10 cellular contexts compared by ENCODE assay signal in genomic region chr10:71770789-71771188, GRCh38. TPM values are rescaled to one million over a fixed set of nuclear protein-coding genes. Genes with fewer than 3 reads are reported as not detected.
A peak's percentile ranks its signal among the peaks of the same experiment; 100 is the strongest.
DNase-seq lines count a peak whose midpoint lies in the region; ATAC-seq and TF ChIP-seq lines count a peak whose summit lies in the region.
"Had no signal": no experiment of that assay in that cellular context is flagged by ENCODE, and none has a peak within 500 bp of the region (broad histone marks: within the 10 kb centered on the region; RNA-seq: fewer than 3 reads in every experiment).

No MANE protein-coding gene starts in this region.

- 100% methylated on average over 1 of the region's 3 CpGs; no CpG with 5 or more reads in 1 of the 2 experiments for WGBS in IMR-90 (ENCODE audit: extremely low coverage in 2 of 2, insufficient read length in 1 of 2), 2 experiments
- WGBS in hepatocyte (ENCODE audit: low lambda C conversion rate, missing lambda C conversion rate): 86% methylated on average over 3 of the region's 3 CpGs

- H4K20me1 ChIP-seq in IMR-90 (ENCODE audit: insufficient read depth, low read length): no peaks in the 10 kb centered on the region
- H4K20me1 ChIP-seq in hepatocyte (ENCODE audit: insufficient read depth, poor library complexity, severe bottlenecking): no peaks in the 10 kb centered on the region

- no peak overlapping the region; the same call in 1 of the 2 replicates for H3K14ac ChIP-seq in IMR-90 (replicated peaks; ENCODE audit: low read depth, low read length)

- no peaks in the 10 kb centered on the region for H3K9me2 ChIP-seq in hepatocyte (replicated peaks; ENCODE audit: insufficient read depth)

- H4K91ac ChIP-seq in IMR-90 (ENCODE audit: insufficient read depth, low read depth, low read length): peak overlapping the region; percentile 72

- H2AFZ ChIP-seq in IMR-90 (replicated peaks; ENCODE audit: low read length, poor library complexity) (no peak overlapping the region), hepatocyte (no peak overlapping the region)

- H3K4me3 Mint-ChIP-seq in activated naive CD8-positive, alpha-beta T cell: peak overlapping the region; percentile 94
- H3K4me3 Mint-ChIP-seq in stimulated activated naive B cell treated with anti-CD40 and anti-IgM and Interleukin-4, amounts not matched to agents 10 μg/mL and 1 μg/mL and 100 μg/mL, for 72 hours: no peak overlapping the region

- peak overlapping the region; percentile 98 for H3K27ac Mint-ChIP-seq in activated naive CD8-positive, alpha-beta T cell
- peak overlapping the region; percentile 88 for H3K27ac Mint-ChIP-seq in stimulated activated naive B cell treated with anti-CD40 and anti-IgM and Interleukin-4, amounts not matched to agents 10 μg/mL and 1 μg/mL and 100 μg/mL, for 72 hours

- H3K27me3 Mint-ChIP-seq in activated naive CD8-positive, alpha-beta T cell: no peaks in the 10 kb centered on the region
- no peaks in the 10 kb centered on the region for H3K27me3 Mint-ChIP-seq in stimulated activated naive B cell treated with anti-CD40 and anti-IgM and Interleukin-4, amounts not matched to agents 10 μg/mL and 1 μg/mL and 100 μg/mL, for 72 hours

- H3K23ac ChIP-seq in IMR-90 (ENCODE audit: low read depth, low read length): no peak overlapping the region

- no peak for TF ChIP-seq POLR2A in IMR-90 (IDR thresholded peaks at IDR 0.05; ENCODE audit: low read depth, low read length)

- no peaks in the 10 kb centered on the region for H3K9me3 ChIP-seq in IMR-90 (ENCODE audit: control insufficient read depth, insufficient read depth, low read length)
- no peaks in the 10 kb centered on the region for H3K9me3 ChIP-seq in hepatocyte (ENCODE audit: low read depth)

- peak overlapping the region; percentile 85 for H2AK5ac ChIP-seq in IMR-90 (ENCODE audit: low read depth, low read length)

- H2AK9ac ChIP-seq in IMR-90 (replicated peaks; ENCODE audit: low read depth, low read length, poor library complexity): peak overlapping the region; percentile 8

- intact Hi-C loops in IMR-90 (cut with micrococcal nuclease): loop anchor here (5.0 kb wide), 1 partner anchor 73 kb away; no protein-coding TSS in a partner anchor

- peaks cover 6 to 23% of the 10 kb centered on the region in 2 experiments; a peak in 2 of 4 replicates for H3K79me1 ChIP-seq in IMR-90 (ENCODE audit: low read depth in 1 of 2, low read length in 2 of 2)

- CTCF ChIA-PET in IMR-90 (lab: Yijun Ruan, JAX): no interaction called here

- H2BK120ac ChIP-seq in IMR-90 (ENCODE audit: low read depth, low read length): peak overlapping the region; percentile 91

- peak overlapping the region; percentile 67 for H3K18ac ChIP-seq in IMR-90 (ENCODE audit: low read depth, low read length)

- H3K4me2 ChIP-seq in IMR-90 (ENCODE audit: low read depth, low read length) (no peak overlapping the region), hepatocyte (no peak overlapping the region)

- H3K4me1 ChIP-seq in IMR-90 (ENCODE audit: control insufficient read depth, insufficient read depth, low read length): peaks cover 54% of the 10 kb centered on the region
- peaks cover 46% of the 10 kb centered on the region for H3K4me1 ChIP-seq in hepatocyte (ENCODE audit: insufficient read depth)

- H2BK5ac ChIP-seq in IMR-90 (ENCODE audit: low read depth, low read length, poor library complexity, severe bottlenecking): peak overlapping the region; percentile 76

- in situ Hi-C loops in IMR-90 (cut with MboI; ENCODE audit: low sequenced_read_pairs): no loop called here

- no peak overlapping the region for H3K4me3 ChIP-seq in IMR-90 (ENCODE audit: insufficient read depth, low read depth, low read length)
- no peak overlapping the region for H3K4me3 ChIP-seq in hepatocyte

- no peak for TF ChIP-seq CTCF in IMR-90 (conservative IDR thresholded peaks at IDR 0.05; ENCODE audit: low read depth, low read length)
- no peak for TF ChIP-seq CTCF in hepatocyte (IDR thresholded peaks at IDR 0.05; ENCODE audit: poor library complexity)

- H3K56ac ChIP-seq in IMR-90 (ENCODE audit: extremely low read depth, insufficient read depth, low read length): no peak overlapping the region

- H2BK20ac ChIP-seq in IMR-90 (ENCODE audit: low read depth, low read length): peak overlapping the region; percentile 59

- peaks cover 77% of the 10 kb centered on the region for H3K4me1 Mint-ChIP-seq in activated naive CD8-positive, alpha-beta T cell (ENCODE audit: low read depth)
- peaks cover 64 to 95% of the 10 kb centered on the region in 2 donors for H3K4me1 Mint-ChIP-seq in stimulated activated naive B cell treated with anti-CD40 and anti-IgM and Interleukin-4, amounts not matched to agents 10 μg/mL and 1 μg/mL and 100 μg/mL, for 72 hours

- no peaks in the 10 kb centered on the region for H3K27me3 ChIP-seq in IMR-90 (ENCODE audit: control insufficient read depth, insufficient read depth, low read length)
- no peaks in the 10 kb centered on the region for H3K27me3 ChIP-seq in hepatocyte

- H3K9me3 Mint-ChIP-seq in activated naive CD8-positive, alpha-beta T cell (ENCODE audit: low read depth): no peaks in the 10 kb centered on the region
- H3K9me3 Mint-ChIP-seq in stimulated activated naive B cell treated with anti-CD40 and anti-IgM and Interleukin-4, amounts not matched to agents 10 μg/mL and 1 μg/mL and 100 μg/mL, for 72 hours: no peaks in the 10 kb centered on the region

- H4K8ac ChIP-seq in IMR-90 (ENCODE audit: low read depth in 2 of 2, low read length in 2 of 2): peak overlapping the region; percentile 75 to 84

- H3K79me2 ChIP-seq in hepatocyte: no peaks in the 10 kb centered on the region

- dilution Hi-C loops in IMR-90 (cut with HindIII; ENCODE audit: low sequenced_read_pairs, unreplicated experiment): no loop called here

- peak overlapping the region; percentile 72 for H3K4ac ChIP-seq in IMR-90 (ENCODE audit: low read depth, low read length)

- TF ChIP-seq RAD21 in IMR-90 (IDR thresholded peaks at IDR 0.05; ENCODE audit: low read length): no peak

- H3K27ac ChIP-seq in IMR-90 (ENCODE audit: insufficient read depth, low read length): peak overlapping the region; percentile 34
- peak overlapping the region; percentile 96 for H3K27ac ChIP-seq in hepatocyte

- no TSS peak for BruUV-seq in IMR-90 (replicated peaks; lab: Mats Ljungman, UMichigan)

- DNase-seq in IMR-90 (no peak), hepatocyte (ENCODE audit: low spot score) (no peak), H4 (ENCODE audit: low spot score) (no peak), GDM1 (lab: John Stamatoyannopoulos, UW) (no peak)
- no peak for DNase-seq in stimulated activated naive B cell treated with anti-CD40 and anti-IgM and Interleukin-4, amounts not matched to agents 10 μg/mL and 1 μg/mL and 100 μg/mL, for 72 hours
- DNase-seq: NCI-H2171 treated with DMSO at 0.1 percent for 48 hours had no signal

- no peaks in the 10 kb centered on the region for H3K36me3 ChIP-seq in IMR-90 (ENCODE audit: control insufficient read depth, insufficient read depth, low read length)
- no peaks in the 10 kb centered on the region for H3K36me3 ChIP-seq in hepatocyte (replicated peaks; ENCODE audit: insufficient read depth, low read depth)

- H4K5ac ChIP-seq in IMR-90 (ENCODE audit: low read depth, low read length): peak overlapping the region; percentile 70

- H3K36me3 Mint-ChIP-seq in activated naive CD8-positive, alpha-beta T cell: peaks cover 8% of the 10 kb centered on the region
- peaks cover 0 to 3% of the 10 kb centered on the region in 2 donors for H3K36me3 Mint-ChIP-seq in stimulated activated naive B cell treated with anti-CD40 and anti-IgM and Interleukin-4, amounts not matched to agents 10 μg/mL and 1 μg/mL and 100 μg/mL, for 72 hours

- ATAC-seq in IMR-90 (ENCODE audit: low read depth) (no peak), HG02884 (IDR thresholded peaks at IDR 0.05; ENCODE audit: unreplicated experiment) (no peak), HG03469 (IDR thresholded peaks at IDR 0.05; ENCODE audit: unreplicated experiment) (no peak)
- no peak for ATAC-seq in stimulated activated naive B cell treated with anti-CD40 and anti-IgM and Interleukin-4, amounts not matched to agents 10 μg/mL and 1 μg/mL and 100 μg/mL, for 72 hours (replicated peaks)

- peaks cover 42% of the 10 kb centered on the region for H3K9me1 ChIP-seq in IMR-90 (ENCODE audit: insufficient read depth, low read length)

- no peak overlapping the region for H3K9ac ChIP-seq in IMR-90 (ENCODE audit: low read depth, low read length)

- H2BK15ac ChIP-seq in IMR-90 (ENCODE audit: low read depth, low read length): peak overlapping the region; percentile 82; the same call in 2 of the 3 replicates

- POLR2A ChIA-PET in IMR-90 (lab: Charles Lee; ENCODE audit: unreplicated experiment): no interaction called here

TF ChIP-seq in IMR-90, 13 proteins besides CTCF, POLR2A, EP300 and RAD21 (continues in another document):
- TF ChIP-seq RFX5 (IDR thresholded peaks at IDR 0.05; ENCODE audit: low read depth, low read length) (no peak), BHLHE40 (IDR thresholded peaks at IDR 0.05; ENCODE audit: low read depth, low read length) (no peak), NFE2L2 (IDR thresholded peaks at IDR 0.05; ENCODE audit: low read depth, low read length) (no peak), USF2 (IDR thresholded peaks at IDR 0.05; ENCODE audit: low read depth, low read length) (no peak), RCOR1 (IDR thresholded peaks at IDR 0.05; ENCODE audit: insufficient replicate concordance, low read length) (no peak), SMC3 (IDR thresholded peaks at IDR 0.05; ENCODE audit: low read depth, low read length) (no peak)

RNA-seq across cellular contexts. Expression of gene VSIR, which starts 2.5 kb away (rescaled TPM):
- total RNA-seq in IMR-90 (2012; rRNA removed) (5.0 and 5.3 TPM in 2 replicates), hepatocyte (10.1 and 13.6 TPM in 2 replicates)
- polyA plus RNA-seq in IMR-90 (2012; rRNA removed) (23.8 and 25.1 TPM in 2 replicates), hepatocyte (43.4 and 45.5 TPM in 2 replicates)
- 17.6 and 24.1 TPM in 2 replicates for polyA plus RNA-seq in IMR-90 (2012; cell fraction: cytosol; rRNA removed)
- 10.6 and 25.6 TPM in 2 replicates for polyA plus RNA-seq in IMR-90 (2012; cell fraction: nucleus; rRNA removed; ENCODE audit: low replicate concordance)
- 0.81 and 1.0 TPM in 2 replicates for total RNA-seq in H4 (2014; rRNA removed; shearing (Covaris generic))

RNA-seq across cellular contexts. Expression of gene C10orf105, which starts 51.2 kb away (rescaled TPM):
- total RNA-seq in IMR-90 (2012; rRNA removed) (under 0.01 TPM in 1 of 2 replicates, not detected in the other), hepatocyte (not detected in 2 replicates)
- polyA plus RNA-seq in IMR-90 (2012; rRNA removed) (not detected in 2 replicates), hepatocyte (0.21 TPM in 1 of 2 replicates, not detected in the other)
- not detected in 2 replicates for polyA plus RNA-seq in IMR-90 (2012; cell fraction: cytosol; rRNA removed)
- not detected in 2 replicates for polyA plus RNA-seq in IMR-90 (2012; cell fraction: nucleus; rRNA removed; ENCODE audit: low replicate concordance)
- not detected in 2 replicates for total RNA-seq in H4 (2014; rRNA removed; shearing (Covaris generic))
- polyA plus RNA-seq: keratinocyte had no signal
